ENCODE assay signal across 12 cellular contexts in the genomic region with DNA sequence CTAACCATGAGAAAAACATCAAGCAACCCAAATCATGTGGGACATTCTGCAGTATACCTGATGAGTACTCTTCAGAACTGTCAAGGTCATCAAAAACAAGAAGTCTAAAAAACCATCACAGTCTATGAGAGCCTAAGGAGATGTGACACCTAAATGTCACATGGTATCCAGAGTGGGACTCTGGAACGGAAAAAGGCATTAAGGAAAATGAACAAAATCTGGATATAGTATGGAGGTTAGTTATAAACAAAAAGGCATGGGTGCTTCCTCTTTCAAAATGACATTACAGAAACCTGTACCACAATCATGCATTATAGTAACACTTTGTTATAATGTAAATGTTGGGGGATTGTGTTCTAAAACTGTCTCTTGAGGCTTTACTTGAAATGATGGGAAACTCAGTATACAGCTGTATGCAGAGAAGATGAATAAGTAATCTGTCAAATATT.
DNase-seq lines count a peak whose midpoint lies in the region; ATAC-seq lines count a peak whose summit lies in the region.
"Had no signal": no experiment of that assay in that cellular context is flagged by ENCODE, and none has a peak within 500 bp of the region (broad histone marks: within the 10 kb centered on the region; RNA-seq: fewer than 3 reads in every experiment).

No MANE protein-coding gene starts in this region.

- ATAC-seq in GM18858 (IDR thresholded peaks at IDR 0.05; ENCODE audit: unreplicated experiment) = peak; percentile 72
- peak; percentile 65 for ATAC-seq in GM19468 (IDR thresholded peaks at IDR 0.05; ENCODE audit: extremely low read depth, unreplicated experiment)
- peak; percentile 80 for ATAC-seq in HG02885 (IDR thresholded peaks at IDR 0.05; ENCODE audit: poor library complexity, unreplicated experiment)
- ATAC-seq in HG03571 (IDR thresholded peaks at IDR 0.05; ENCODE audit: unreplicated experiment) = peak; percentile 82
- ATAC-seq: activated CD8-positive, alpha-beta memory T cell treated with anti-CD3 and anti-CD28 coated beads, Interleukin-2, amount 10 ng/mL, durations not matched to agents 7 days and 5 days; naive thymus-derived CD4-positive, alpha-beta T cell; right cardiac atrium had no signal

- DNase-seq in activated T-cell treated with anti-CD3 and anti-CD28 coated beads for 4 hours (no peak), NCI-H774 (lab: John Stamatoyannopoulos, UW) (no peak), iPS-NIHi11 (ENCODE audit: low spot score) (no peak), NCI-H226 (no peak)
- DNase-seq: activated CD8-positive, alpha-beta memory T cell treated with anti-CD3 and anti-CD28 coated beads, Interleukin-2, amount 10 ng/mL, durations not matched to agents 7 days and 5 days; naive thymus-derived CD4-positive, alpha-beta T cell; NCI-H1105 treated with DMSO at 0.1 percent for 48 hours; right cardiac atrium had no signal
